In the genomic region with DNA sequence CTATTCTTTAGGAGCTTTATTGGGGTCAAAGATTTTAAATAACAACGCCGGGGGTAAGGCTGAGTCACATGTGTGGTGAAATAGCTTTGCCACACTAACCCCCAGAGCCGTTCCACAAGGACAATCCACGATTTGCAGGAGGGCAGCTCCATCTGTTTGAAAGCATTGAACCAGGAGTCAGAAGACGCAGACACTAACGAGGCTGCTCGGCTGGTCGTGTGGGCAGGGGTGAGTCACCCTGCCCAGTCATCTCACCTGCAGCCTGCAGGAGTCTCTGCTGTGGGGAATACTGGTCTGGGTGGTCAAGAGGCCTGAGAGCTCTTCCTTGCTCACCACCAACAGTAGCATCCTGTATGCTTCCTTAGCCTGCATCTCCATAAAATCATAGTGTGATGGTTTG, we compare ENCODE assay signal across 14 cellular contexts.
DNase-seq lines count a peak whose midpoint lies in the region; ATAC-seq and TF ChIP-seq lines count a peak whose summit lies in the region.
"Had no signal": no experiment of that assay in that cellular context is flagged by ENCODE, and none has a peak within 500 bp of the region (broad histone marks: within the 10 kb centered on the region; RNA-seq: fewer than 3 reads in every experiment).

No MANE protein-coding gene starts in this region.

- ATAC-seq in GM19351 (IDR thresholded peaks at IDR 0.05; ENCODE audit: unreplicated experiment), result no peak
- ATAC-seq: heart right ventricle had no signal

- no peak overlapping the region for H3K27ac Mint-ChIP-seq in activated T-cell treated with anti-CD3 and anti-CD28 coated beads, Interleukin-2, amount 50 U/mL, for 24 hours
- H3K27ac Mint-ChIP-seq in endothelial cell (ENCODE audit: unreplicated experiment) (no peak overlapping the region), HFFc6 (no peak overlapping the region)

- DNase-seq in activated T-cell treated with anti-CD3 and anti-CD28 coated beads for 48 hours (ENCODE audit: low read depth) (peak; percentile 18), HT1080 (ENCODE audit: low read depth) (peak; percentile 89), astrocyte of the hippocampus (ENCODE audit: low read depth, low spot score) (peak; percentile 44), renal cortical epithelial cell (ENCODE audit: low read depth) (peak; percentile 93), endothelial cell (ENCODE audit: low spot score) (no peak), HFFc6 (no peak)
- DNase-seq in activated T-cell treated with anti-CD3 and anti-CD28 coated beads, Interleukin-2, amount 50 U/mL, for 24 hours, result no peak
- DNase-seq: DMS 273 treated with DMSO at 0.1 percent for 48 hours, heart right ventricle, NCI-H1105, NCI-H524 treated with DMSO at 0.1 percent for 48 hours, SIG-M5, small intestine had no signal

- H3K36me3 Mint-ChIP-seq in activated T-cell treated with anti-CD3 and anti-CD28 coated beads, Interleukin-2, amount 50 U/mL, for 24 hours (ENCODE audit: low read depth), result no peaks in the 10 kb centered on the region
- no peaks in the 10 kb centered on the region for H3K36me3 Mint-ChIP-seq in endothelial cell (ENCODE audit: low read depth, unreplicated experiment)
- H3K36me3 Mint-ChIP-seq in HFFc6 (ENCODE audit: low read depth), result no peaks in the 10 kb centered on the region

- H3K27me3 Mint-ChIP-seq in activated T-cell treated with anti-CD3 and anti-CD28 coated beads, Interleukin-2, amount 50 U/mL, for 24 hours, result no peaks in the 10 kb centered on the region
- H3K27me3 Mint-ChIP-seq in endothelial cell (ENCODE audit: unreplicated experiment) (peaks cover 6% of the 10 kb centered on the region), HFFc6 (ENCODE audit: insufficient read depth) (peaks cover 29% of the 10 kb centered on the region)

- peaks cover 48% of the 10 kb centered on the region for H3K4me1 Mint-ChIP-seq in activated T-cell treated with anti-CD3 and anti-CD28 coated beads, Interleukin-2, amount 50 U/mL, for 24 hours (ENCODE audit: low read depth)
- H3K4me1 Mint-ChIP-seq in endothelial cell (ENCODE audit: unreplicated experiment), result no peaks in the 10 kb centered on the region
- H3K4me1 Mint-ChIP-seq in HFFc6 (ENCODE audit: low read depth), result peaks cover 7% of the 10 kb centered on the region; the same call in 1 of the 2 replicates

- TF ChIP-seq CTCF in endothelial cell (IDR thresholded peaks at IDR 0.05; ENCODE audit: unreplicated experiment) (no peak), HFFc6 (IDR thresholded peaks at IDR 0.05) (no peak)

- H3K4me3 Mint-ChIP-seq in activated T-cell treated with anti-CD3 and anti-CD28 coated beads, Interleukin-2, amount 50 U/mL, for 24 hours, result no peak overlapping the region
- H3K4me3 Mint-ChIP-seq in endothelial cell (ENCODE audit: unreplicated experiment) (no peak overlapping the region), HFFc6 (no peak overlapping the region)

- H3K9me3 Mint-ChIP-seq in activated T-cell treated with anti-CD3 and anti-CD28 coated beads, Interleukin-2, amount 50 U/mL, for 24 hours, result no peaks in the 10 kb centered on the region
- no peaks in the 10 kb centered on the region for H3K9me3 Mint-ChIP-seq in endothelial cell (ENCODE audit: unreplicated experiment)
- no peaks in the 10 kb centered on the region for H3K9me3 Mint-ChIP-seq in HFFc6

Comparison
In these comparisons a context has a peak if more than half of its experiments do, and no peak if none do; other contexts are left out.
1. DNase-seq: peak in activated T-cell treated with anti-CD3 and anti-CD28 coated beads for 48 hours (single experiment), HT1080 (single experiment), astrocyte of the hippocampus (single experiment) and renal cortical epithelial cell (single experiment); none in activated T-cell treated with anti-CD3 and anti-CD28 coated beads, Interleukin-2, amount 50 U/mL, for 24 hours (single experiment), endothelial cell (single experiment) and HFFc6 (single experiment).